Comparison of ENCODE assay signal across 20 cellular contexts in the genomic region with DNA sequence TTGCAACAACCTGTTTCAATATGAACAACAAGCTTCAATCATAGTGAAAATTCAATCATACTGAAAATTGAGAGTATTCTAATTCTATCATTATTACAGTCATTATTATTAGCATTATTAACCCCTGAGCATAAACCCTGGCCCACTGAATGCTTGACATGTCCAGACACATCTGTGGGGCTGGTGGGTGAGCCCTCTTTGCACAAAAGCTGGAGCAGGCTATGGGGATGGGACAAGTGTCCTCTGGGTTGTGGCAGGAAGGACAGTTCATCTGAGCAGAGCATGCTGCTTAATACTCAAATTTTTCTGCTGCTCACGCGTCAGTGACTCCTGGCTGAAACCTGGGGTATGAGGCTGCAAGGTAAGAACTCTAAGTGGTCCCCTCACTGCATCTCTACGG.
DNase-seq lines count a peak whose midpoint lies in the region; ATAC-seq, FAIRE-seq and TF ChIP-seq lines count a peak whose summit lies in the region.
"Had no signal": no experiment of that assay in that cellular context is flagged by ENCODE, and none has a peak within 500 bp of the region (broad histone marks: within the 10 kb centered on the region; RNA-seq: fewer than 3 reads in every experiment).

No MANE protein-coding gene starts in this region.

- no peak for DNase-seq in urothelium cell line (ENCODE audit: low spot score)
- no peak for DNase-seq in posterior cingulate gyrus
- DNase-seq in NK-92 (lab: John Stamatoyannopoulos, UW; ENCODE audit: unreplicated experiment), result no peak
- DNase-seq in activated CD4-positive, alpha-beta T cell treated with anti-CD3 and anti-CD28 coated beads for 48 hours, result no peak
- DNase-seq: CD8-positive, alpha-beta T cell; COR-L47; DMS153; DND-41; GF-D8; GOT3 had no signal

- ATAC-seq in HG02610 (IDR thresholded peaks at IDR 0.05; ENCODE audit: unreplicated experiment) (peak; percentile 68), HG02885 (IDR thresholded peaks at IDR 0.05; ENCODE audit: poor library complexity, unreplicated experiment) (peak; percentile 45), HG02763 (IDR thresholded peaks at IDR 0.05; ENCODE audit: unreplicated experiment) (no peak)
- ATAC-seq: A549; CD8-positive, alpha-beta T cell; HepG2 had no signal

- H3K27ac ChIP-seq in VCaP, result peak overlapping the region; percentile 52; the same call in 1 of the 2 replicates
- H3K27ac ChIP-seq: A549, KMS-11 had no signal

- intact Hi-C loops in posterior cingulate gyrus (cut with DNase I), result no loop called here

- no peak for TF ChIP-seq CTCF in VCaP (conservative IDR thresholded peaks at IDR 0.05)

- peak; percentile 27 for FAIRE-seq in urothelium cell line (lab: Jason Lieb, UNC)
- FAIRE-seq: A549, D721Med, GM18507, HepG2, HTR-8/SVneo had no signal
